In genomic region chr10:4663162-4663992, GRCh38 we compare ENCODE assay signal across 8 cellular contexts.
DNase-seq lines count a peak whose midpoint lies in the region; ATAC-seq and TF ChIP-seq lines count a peak whose summit lies in the region.

No MANE protein-coding gene starts in this region.

- H3K9me3 ChIP-seq in MG63 (peaks cover 16% of the 10 kb centered on the region), SJSA1 (replicated peaks) (no peaks in the 10 kb centered on the region)

- TF ChIP-seq CTCF in fibroblast of mammary gland (conservative IDR thresholded peaks at IDR 0.05; ENCODE audit: control insufficient read depth, insufficient read depth, low read depth, low read length) (no peak), omental fat pad (IDR thresholded peaks at IDR 0.05) (no peak), GM13977 (IDR thresholded peaks at IDR 0.05; ENCODE audit: extremely low read depth, insufficient read depth, missing control alignments) (no peak)

- in situ Hi-C loops in GM13977 (cut with MboI; ENCODE audit: low pct_unique_long_range_greater_than_20kb, low sequenced_read_pairs, unreplicated experiment): loop anchor here (25.0 kb wide), 1 partner anchor 1426 kb away; no protein-coding TSS in a partner anchor

- peak; percentile 99 for ATAC-seq in omental fat pad (ENCODE audit: low FRiP score)

- H3K27ac ChIP-seq in SJSA1: peak overlapping the region; percentile 100

- peaks cover 40% of the 10 kb centered on the region for H3K4me1 ChIP-seq in SJSA1 (replicated peaks)

- H3K27me3 ChIP-seq in MG63: no peaks in the 10 kb centered on the region
- no peaks in the 10 kb centered on the region for H3K27me3 ChIP-seq in SJSA1 (replicated peaks)

- H3K4me3 ChIP-seq in MG63 (no peak overlapping the region), SJSA1 (0 out of 2 replicates have a peak overlapping the region, but pooled peaks have one; percentile 5), fibroblast of mammary gland (ENCODE audit: control insufficient read depth, low read depth, low read length) (no peak overlapping the region)

- H3K36me3 ChIP-seq in MG63 (peaks cover 16% of the 10 kb centered on the region), SJSA1 (no peaks in the 10 kb centered on the region)

- peak; percentile 81 for DNase-seq in SIG-M5 treated with dmso at 0.1 percent for 504 hours (lab: John Stamatoyannopoulos, UW; ENCODE audit: unreplicated experiment)
- DNase-seq in SIG-M5 (lab: John Stamatoyannopoulos, UW): no peak
- peak; percentile 99 for DNase-seq in HCEC 1CT
- peak; percentile 91 for DNase-seq in MG63
- peak; percentile 96 to 97 for DNase-seq in SJSA1 (ENCODE audit: low read depth in 1 of 2, low spot score in 2 of 2)
- DNase-seq in fibroblast of mammary gland (ENCODE audit: low read depth): peak; percentile 100
- peak; percentile 41 for DNase-seq in omental fat pad (ENCODE audit: low spot score)
- no peak for DNase-seq in GM13977 (ENCODE audit: low spot score)

Comparison
In these comparisons a context has a peak if more than half of its experiments do, and no peak if none do; other contexts are left out.
1. DNase-seq: peak in SIG-M5 treated with dmso at 0.1 percent for 504 hours (single experiment), HCEC 1CT (single experiment), MG63 (single experiment), SJSA1 (2 of 2), fibroblast of mammary gland (single experiment) and omental fat pad (single experiment); none in SIG-M5 (single experiment) and GM13977 (single experiment).